15 cellular contexts compared by ENCODE assay signal in genomic region chr6:138596126-138596525, GRCh38.
DNase-seq lines count a peak whose midpoint lies in the region; ATAC-seq and TF ChIP-seq lines count a peak whose summit lies in the region.
"Had no signal": no experiment of that assay in that cellular context is flagged by ENCODE, and none has a peak within 500 bp of the region (broad histone marks: within the 10 kb centered on the region; RNA-seq: fewer than 3 reads in every experiment).

No MANE protein-coding gene starts in this region.

- H3K36me3 Mint-ChIP-seq in GM23338 (ENCODE audit: low read depth) = no peaks in the 10 kb centered on the region
- H3K36me3 Mint-ChIP-seq: CD8-positive, alpha-beta memory T cell had no signal

- H3K4me3 Mint-ChIP-seq in GM23338 = no peak overlapping the region
- H3K4me3 Mint-ChIP-seq: CD8-positive, alpha-beta memory T cell had no signal

- H2AFZ ChIP-seq in GM23338 = no peak overlapping the region

- TF ChIP-seq CTCF in GM23338 (conservative IDR thresholded peaks at IDR 0.05; ENCODE audit: low read depth in 2 of 2) = no peak
- no peak for TF ChIP-seq CTCF in esophagus muscularis mucosa (IDR thresholded peaks at IDR 0.05)
- no peak for TF ChIP-seq CTCF in suprapubic skin (IDR thresholded peaks at IDR 0.05)

- peak overlapping the region; percentile 46; the same call in 1 of the 2 replicates for H3K27ac Mint-ChIP-seq in GM23338
- H3K27ac Mint-ChIP-seq: CD8-positive, alpha-beta memory T cell had no signal

- peaks cover 4% of the 10 kb centered on the region for H3K27me3 Mint-ChIP-seq in GM23338 (ENCODE audit: insufficient read depth, low read depth, poor library complexity)

- ATAC-seq in GM23338 (no peak), GM19397 (IDR thresholded peaks at IDR 0.05; ENCODE audit: unreplicated experiment) (no peak)
- ATAC-seq: HCT116, K562 had no signal

- peaks cover 49% of the 10 kb centered on the region for H3K4me1 ChIP-seq in GM23338 (ENCODE audit: insufficient read depth)
- peaks cover 43% of the 10 kb centered on the region for H3K4me1 ChIP-seq in SJSA1 (replicated peaks)
- peaks cover 18 to 38% (median 32%) of the 10 kb centered on the region in 4 donors for H3K4me1 ChIP-seq in esophagus muscularis mucosa
- H3K4me1 ChIP-seq in suprapubic skin = peaks cover 24% of the 10 kb centered on the region

- TF ChIP-seq EP300 in esophagus muscularis mucosa (IDR thresholded peaks at IDR 0.05) (no peak), suprapubic skin (IDR thresholded peaks at IDR 0.05) (no peak)

- H3K27me3 ChIP-seq in GM23338 (ENCODE audit: insufficient read depth) = no peaks in the 10 kb centered on the region
- H3K27me3 ChIP-seq in SJSA1 (replicated peaks) = no peaks in the 10 kb centered on the region
- H3K27me3 ChIP-seq in esophagus muscularis mucosa = no peaks in the 10 kb centered on the region
- H3K27me3 ChIP-seq in suprapubic skin = no peaks in the 10 kb centered on the region
- H3K27me3 ChIP-seq: BLaER1 had no signal

- peaks cover 22% of the 10 kb centered on the region for H3K79me2 ChIP-seq in GM23338 (replicated peaks; ENCODE audit: insufficient read depth)

- H3K4me1 Mint-ChIP-seq in GM23338 = peaks cover 58% of the 10 kb centered on the region

- H3K9me3 ChIP-seq in SJSA1 (replicated peaks) (no peaks in the 10 kb centered on the region), esophagus muscularis mucosa (no peaks in the 10 kb centered on the region), suprapubic skin (no peaks in the 10 kb centered on the region)
- H3K9me3 ChIP-seq: BLaER1, Caco-2 had no signal

- peak overlapping the region; percentile 28 for H3K4me2 ChIP-seq in GM23338
- H3K4me2 ChIP-seq: BLaER1 had no signal

- WGBS in esophagus muscularis mucosa = 34% methylated on average over 5 of the region's 5 CpGs
- 78% methylated on average over 5 of the region's 5 CpGs for WGBS in suprapubic skin

- no peak for DNase-seq in GM23338 (ENCODE audit: low spot score)
- peak in 1 of 2 experiments; percentile 38 for DNase-seq in SJSA1 (ENCODE audit: low read depth in 1 of 2, low spot score in 2 of 2)
- DNase-seq in esophagus muscularis mucosa (ENCODE audit: extremely low spot score) = no peak
- peak; percentile 41 to 64 for DNase-seq in lung microvascular endothelial cell (ENCODE audit: low read depth in 2 of 2)
- no peak for DNase-seq in NCI-H748 treated with DMSO at 0.1 percent for 48 hours (lab: John Stamatoyannopoulos, UW)
- DNase-seq in suprapubic skin (ENCODE audit: low spot score in 2 of 2) = no peak
- DNase-seq in NCI-H69 (lab: John Stamatoyannopoulos, UW) = no peak
- DNase-seq: AML-193; Caco-2; CD8-positive, alpha-beta memory T cell; DMS53 had no signal

- H3F3A ChIP-seq in GM23338 (replicated peaks; ENCODE audit: low read depth) = no peaks in the 10 kb centered on the region

- no peaks in the 10 kb centered on the region; the same call in 1 of the 2 replicates for H4K20me1 ChIP-seq in GM23338 (replicated peaks; ENCODE audit: insufficient read depth)
- H4K20me1 ChIP-seq: BLaER1 had no signal

- H3K36me3 ChIP-seq in GM23338 (ENCODE audit: insufficient read depth) (no peaks in the 10 kb centered on the region), SJSA1 (no peaks in the 10 kb centered on the region), esophagus muscularis mucosa (no peaks in the 10 kb centered on the region), suprapubic skin (peaks cover 2% of the 10 kb centered on the region)
- H3K36me3 ChIP-seq: BLaER1 had no signal

- TF ChIP-seq POLR2A in esophagus muscularis mucosa (IDR thresholded peaks at IDR 0.05; ENCODE audit: low read depth) (no peak), suprapubic skin (IDR thresholded peaks at IDR 0.05) (no peak)

- H3K4me3 ChIP-seq in GM23338 (no peak overlapping the region), SJSA1 (no peak overlapping the region), esophagus muscularis mucosa (peak overlapping the region in 3 of 4 donors; percentile 12 to 15 (median 12)), suprapubic skin (no peak overlapping the region)
- H3K4me3 ChIP-seq: BLaER1, K562 had no signal

- no peaks in the 10 kb centered on the region; the same call in 2 of the 3 replicates for H3K9me3 Mint-ChIP-seq in GM23338
- H3K9me3 Mint-ChIP-seq: CD8-positive, alpha-beta memory T cell had no signal

- intact Hi-C loops in esophagus muscularis mucosa (cut with DNase I) = no loop called here

- no peaks in the 10 kb centered on the region for H3K9me2 ChIP-seq in GM23338 (ENCODE audit: insufficient read depth)

- no peak overlapping the region for H3K27ac ChIP-seq in GM23338 (ENCODE audit: low read depth)
- peak overlapping the region; percentile 33 for H3K27ac ChIP-seq in SJSA1
- H3K27ac ChIP-seq in esophagus muscularis mucosa (replicated peaks in 1 of 4) = peak overlapping the region in 2 of 4 donors; percentile 10 to 61
- H3K27ac ChIP-seq in suprapubic skin = no peak overlapping the region
- H3K27ac ChIP-seq: BLaER1 had no signal

TF ChIP-seq in GM23338, 12 proteins besides CTCF, POLR2A, EP300 and RAD21:
- TF ChIP-seq CREB1 (CRISPR knock-in tag; IDR thresholded peaks at IDR 0.05; ENCODE audit: low read depth) (no peak), JUNB (IDR thresholded peaks at IDR 0.05; ENCODE audit: unreplicated experiment) (no peak), ZNF114 (CRISPR knock-in tag; IDR thresholded peaks at IDR 0.05) (no peak), POLR2AphosphoS5 (IDR thresholded peaks at IDR 0.05; ENCODE audit: low read depth) (no peak), NANOG (IDR thresholded peaks at IDR 0.05; ENCODE audit: borderline replicate concordance) (no peak), ETS1 (IDR thresholded peaks at IDR 0.05) (no peak), STAT1 (IDR thresholded peaks at IDR 0.05; ENCODE audit: unreplicated experiment) (no peak), REST (IDR thresholded peaks at IDR 0.05; ENCODE audit: unreplicated experiment) (no peak), EZH2 (IDR thresholded peaks at IDR 0.05; ENCODE audit: low read depth, unreplicated experiment) (no peak)
TF ChIP-seq in GM23338: peak in this region for 0.

Comparison
In these comparisons a context has a peak if more than half of its experiments do, and no peak if none do; other contexts are left out.
1. DNase-seq: peak in lung microvascular endothelial cell (2 of 2); none in GM23338 (single experiment), esophagus muscularis mucosa (single experiment), NCI-H748 treated with DMSO at 0.1 percent for 48 hours (single experiment), suprapubic skin (0 of 2) and NCI-H69 (single experiment).
2. H3K4me3 ChIP-seq: peak in esophagus muscularis mucosa (3 of 4); none in GM23338 (single experiment), SJSA1 (single experiment) and suprapubic skin (single experiment).